In the genomic region with DNA sequence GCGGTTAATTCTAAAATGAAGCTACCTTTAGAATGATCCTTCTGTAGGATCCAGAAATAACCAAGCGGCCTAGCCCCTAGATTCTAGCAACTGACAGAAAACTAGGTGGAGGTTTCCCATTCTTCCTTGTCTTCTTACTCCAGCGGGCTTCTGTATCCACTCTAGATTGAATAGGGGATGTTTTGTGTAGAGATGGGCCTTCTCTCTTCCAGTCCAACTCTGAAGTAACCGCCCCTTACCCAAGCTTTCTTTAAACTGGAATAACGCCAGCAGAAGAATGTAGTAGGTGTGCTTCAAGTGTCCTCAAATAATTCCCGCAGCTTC, we compare ENCODE assay signal across 8 cellular contexts. TPM values are rescaled to one million over a fixed set of nuclear protein-coding genes. Genes with fewer than 3 reads are reported as not detected.
DNase-seq lines count a peak whose midpoint lies in the region; ATAC-seq and TF ChIP-seq lines count a peak whose summit lies in the region.

No MANE protein-coding gene starts in this region.

- ATAC-seq in stimulated activated naive CD8-positive, alpha-beta T cell treated with anti-CD3 and anti-CD28 coated beads, Interleukin-15, Interleukin-2, amounts not matched to agents 100 U/mL and 50 U/mL, for 24 hours, result no peak
- ATAC-seq in HG03571 (IDR thresholded peaks at IDR 0.05; ENCODE audit: unreplicated experiment), result peak; percentile 5

- peak overlapping the region; percentile 66 for H3K27ac ChIP-seq in cingulate gyrus (ENCODE audit: low read depth, low read length)

- peaks cover 11% of the 10 kb centered on the region for H3K27me3 Mint-ChIP-seq in stimulated activated naive CD8-positive, alpha-beta T cell treated with anti-CD3 and anti-CD28 coated beads, Interleukin-15, Interleukin-2, amounts not matched to agents 100 ng/mL and 50 ng/mL, for 24 hours
- peaks cover 16% of the 10 kb centered on the region for H3K27me3 Mint-ChIP-seq in nephron progenitor cell (ENCODE audit: low read depth, poor library complexity)

- no peaks in the 10 kb centered on the region for H3K9me3 Mint-ChIP-seq in stimulated activated naive CD8-positive, alpha-beta T cell treated with anti-CD3 and anti-CD28 coated beads, Interleukin-15, Interleukin-2, amounts not matched to agents 100 ng/mL and 50 ng/mL, for 24 hours
- H3K9me3 Mint-ChIP-seq in nephron progenitor cell, result no peaks in the 10 kb centered on the region

- peaks cover 19% of the 10 kb centered on the region for H3K36me3 Mint-ChIP-seq in stimulated activated naive CD8-positive, alpha-beta T cell treated with anti-CD3 and anti-CD28 coated beads, Interleukin-15, Interleukin-2, amounts not matched to agents 100 ng/mL and 50 ng/mL, for 24 hours (ENCODE audit: low read depth)
- H3K36me3 Mint-ChIP-seq in nephron progenitor cell (ENCODE audit: low read depth), result peaks cover 17% of the 10 kb centered on the region

- DNase-seq in stimulated activated naive CD8-positive, alpha-beta T cell treated with anti-CD3 and anti-CD28 coated beads, Interleukin-15, Interleukin-2, amounts not matched to agents 100 U/mL and 50 U/mL, for 24 hours, result no peak
- DNase-seq in nephron progenitor cell (no peak), head of caudate nucleus (no peak), H4 (ENCODE audit: low spot score) (no peak)
- DNase-seq in stimulated activated CD4-positive, alpha-beta T cell treated with anti-CD3 and anti-CD28 coated beads, Interleukin-2, amount 100 ng/mL, for 48 hours, result no peak

- H3K4me3 Mint-ChIP-seq in stimulated activated naive CD8-positive, alpha-beta T cell treated with anti-CD3 and anti-CD28 coated beads, Interleukin-15, Interleukin-2, amounts not matched to agents 100 ng/mL and 50 ng/mL, for 24 hours, result peak overlapping the region; percentile 97
- peak overlapping the region; percentile 99 for H3K4me3 Mint-ChIP-seq in nephron progenitor cell

- TF ChIP-seq CTCF in nephron progenitor cell (IDR thresholded peaks at IDR 0.05), result no peak

- peaks cover 39% of the 10 kb centered on the region for H3K4me1 Mint-ChIP-seq in stimulated activated naive CD8-positive, alpha-beta T cell treated with anti-CD3 and anti-CD28 coated beads, Interleukin-15, Interleukin-2, amounts not matched to agents 100 ng/mL and 50 ng/mL, for 24 hours (ENCODE audit: low read depth)
- H3K4me1 Mint-ChIP-seq in nephron progenitor cell, result peaks cover 35% of the 10 kb centered on the region

- intact Hi-C loops in head of caudate nucleus (cut with DNase I), result loop anchor here (10.0 kb wide), 1 partner anchor 248 kb away; no protein-coding TSS in a partner anchor

- peak overlapping the region; percentile 93 for H3K27ac Mint-ChIP-seq in stimulated activated naive CD8-positive, alpha-beta T cell treated with anti-CD3 and anti-CD28 coated beads, Interleukin-15, Interleukin-2, amounts not matched to agents 100 ng/mL and 50 ng/mL, for 24 hours
- no peak overlapping the region for H3K27ac Mint-ChIP-seq in nephron progenitor cell

RNA-seq across cellular contexts. Expression of a gene that starts 0.4 kb away (rescaled TPM):
- total RNA-seq in H4 (2014; rRNA removed; shearing (Covaris generic)), result 37.9 and 41.9 TPM in 2 replicates
